Comparison of ENCODE assay signal across 1 cellular context in the genomic region with DNA sequence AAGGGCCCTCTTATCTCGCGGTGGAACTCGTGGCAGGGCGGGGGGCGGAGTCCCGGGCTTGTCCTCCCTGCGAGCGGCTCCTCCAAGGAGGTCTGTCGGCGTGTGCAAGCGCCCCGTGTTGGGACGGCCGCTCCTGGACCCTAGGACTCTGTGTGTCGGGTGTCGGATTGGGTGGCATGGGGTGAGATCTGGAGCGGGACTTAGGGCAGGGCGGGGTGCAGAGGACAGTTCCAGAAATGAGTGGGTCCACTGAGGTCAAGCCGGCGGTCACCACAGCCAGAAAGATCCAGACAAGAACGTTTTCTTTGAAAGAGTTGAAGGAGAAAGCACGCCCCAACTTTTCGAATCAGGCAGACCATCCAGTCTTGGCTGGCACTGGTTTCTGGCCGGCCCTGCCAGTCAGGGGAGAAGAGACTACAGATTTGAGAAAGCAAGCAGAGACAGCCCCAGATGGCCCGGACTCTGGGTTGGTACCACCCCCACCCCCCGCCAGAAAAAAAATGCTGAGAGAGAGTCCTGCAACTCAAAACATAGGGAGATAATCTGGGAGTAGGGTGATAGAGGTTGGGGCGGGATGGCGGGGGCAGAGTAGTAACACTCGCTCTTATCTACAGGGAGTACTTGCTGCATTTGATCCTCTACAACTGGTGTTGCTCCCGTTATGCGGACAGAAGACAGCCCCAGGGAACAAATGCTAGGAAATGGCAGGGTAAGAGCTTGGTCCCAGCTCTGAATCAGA.
A peak's percentile ranks its signal among the peaks of the same experiment; 100 is the strongest.
TF ChIP-seq lines count a peak whose summit lies in the region.

No MANE protein-coding gene starts in this region.

TF ChIP-seq in K562, 482 proteins besides CTCF, POLR2A, EP300 and RAD21 (continued from another document and continues in another):
- TF ChIP-seq, protein P1, sequence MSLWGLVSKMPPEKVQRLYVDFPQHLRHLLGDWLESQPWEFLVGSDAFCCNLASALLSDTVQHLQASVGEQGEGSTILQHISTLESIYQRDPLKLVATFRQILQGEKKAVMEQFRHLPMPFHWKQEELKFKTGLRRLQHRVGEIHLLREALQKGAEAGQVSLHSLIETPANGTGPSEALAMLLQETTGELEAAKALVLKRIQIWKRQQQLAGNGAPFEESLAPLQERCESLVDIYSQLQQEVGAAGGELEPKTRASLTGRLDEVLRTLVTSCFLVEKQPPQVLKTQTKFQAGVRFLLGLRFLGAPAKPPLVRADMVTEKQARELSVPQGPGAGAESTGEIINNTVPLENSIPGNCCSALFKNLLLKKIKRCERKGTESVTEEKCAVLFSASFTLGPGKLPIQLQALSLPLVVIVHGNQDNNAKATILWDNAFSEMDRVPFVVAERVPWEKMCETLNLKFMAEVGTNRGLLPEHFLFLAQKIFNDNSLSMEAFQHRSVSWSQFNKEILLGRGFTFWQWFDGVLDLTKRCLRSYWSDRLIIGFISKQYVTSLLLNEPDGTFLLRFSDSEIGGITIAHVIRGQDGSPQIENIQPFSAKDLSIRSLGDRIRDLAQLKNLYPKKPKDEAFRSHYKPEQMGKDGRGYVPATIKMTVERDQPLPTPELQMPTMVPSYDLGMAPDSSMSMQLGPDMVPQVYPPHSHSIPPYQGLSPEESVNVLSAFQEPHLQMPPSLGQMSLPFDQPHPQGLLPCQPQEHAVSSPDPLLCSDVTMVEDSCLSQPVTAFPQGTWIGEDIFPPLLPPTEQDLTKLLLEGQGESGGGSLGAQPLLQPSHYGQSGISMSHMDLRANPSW (CRISPR knock-in tag; IDR thresholded peaks at IDR 0.05), result no peak
- TF ChIP-seq, protein P2, sequence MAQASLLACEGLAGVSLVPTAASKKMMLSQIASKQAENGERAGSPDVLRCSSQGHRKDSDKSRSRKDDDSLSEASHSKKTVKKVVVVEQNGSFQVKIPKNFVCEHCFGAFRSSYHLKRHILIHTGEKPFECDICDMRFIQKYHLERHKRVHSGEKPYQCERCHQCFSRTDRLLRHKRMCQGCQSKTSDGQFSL (CRISPR knock-in tag; IDR thresholded peaks at IDR 0.05), result no peak
- TF ChIP-seq, protein P2 (tag; IDR thresholded peaks at IDR 0.05), result no peak
- no peak for TF ChIP-seq ATF1 (CRISPR knock-in tag; IDR thresholded peaks at IDR 0.05)
- TF ChIP-seq ATF1 (tag; IDR thresholded peaks at IDR 0.05), result peak; percentile 78
- TF ChIP-seq, protein P3, sequence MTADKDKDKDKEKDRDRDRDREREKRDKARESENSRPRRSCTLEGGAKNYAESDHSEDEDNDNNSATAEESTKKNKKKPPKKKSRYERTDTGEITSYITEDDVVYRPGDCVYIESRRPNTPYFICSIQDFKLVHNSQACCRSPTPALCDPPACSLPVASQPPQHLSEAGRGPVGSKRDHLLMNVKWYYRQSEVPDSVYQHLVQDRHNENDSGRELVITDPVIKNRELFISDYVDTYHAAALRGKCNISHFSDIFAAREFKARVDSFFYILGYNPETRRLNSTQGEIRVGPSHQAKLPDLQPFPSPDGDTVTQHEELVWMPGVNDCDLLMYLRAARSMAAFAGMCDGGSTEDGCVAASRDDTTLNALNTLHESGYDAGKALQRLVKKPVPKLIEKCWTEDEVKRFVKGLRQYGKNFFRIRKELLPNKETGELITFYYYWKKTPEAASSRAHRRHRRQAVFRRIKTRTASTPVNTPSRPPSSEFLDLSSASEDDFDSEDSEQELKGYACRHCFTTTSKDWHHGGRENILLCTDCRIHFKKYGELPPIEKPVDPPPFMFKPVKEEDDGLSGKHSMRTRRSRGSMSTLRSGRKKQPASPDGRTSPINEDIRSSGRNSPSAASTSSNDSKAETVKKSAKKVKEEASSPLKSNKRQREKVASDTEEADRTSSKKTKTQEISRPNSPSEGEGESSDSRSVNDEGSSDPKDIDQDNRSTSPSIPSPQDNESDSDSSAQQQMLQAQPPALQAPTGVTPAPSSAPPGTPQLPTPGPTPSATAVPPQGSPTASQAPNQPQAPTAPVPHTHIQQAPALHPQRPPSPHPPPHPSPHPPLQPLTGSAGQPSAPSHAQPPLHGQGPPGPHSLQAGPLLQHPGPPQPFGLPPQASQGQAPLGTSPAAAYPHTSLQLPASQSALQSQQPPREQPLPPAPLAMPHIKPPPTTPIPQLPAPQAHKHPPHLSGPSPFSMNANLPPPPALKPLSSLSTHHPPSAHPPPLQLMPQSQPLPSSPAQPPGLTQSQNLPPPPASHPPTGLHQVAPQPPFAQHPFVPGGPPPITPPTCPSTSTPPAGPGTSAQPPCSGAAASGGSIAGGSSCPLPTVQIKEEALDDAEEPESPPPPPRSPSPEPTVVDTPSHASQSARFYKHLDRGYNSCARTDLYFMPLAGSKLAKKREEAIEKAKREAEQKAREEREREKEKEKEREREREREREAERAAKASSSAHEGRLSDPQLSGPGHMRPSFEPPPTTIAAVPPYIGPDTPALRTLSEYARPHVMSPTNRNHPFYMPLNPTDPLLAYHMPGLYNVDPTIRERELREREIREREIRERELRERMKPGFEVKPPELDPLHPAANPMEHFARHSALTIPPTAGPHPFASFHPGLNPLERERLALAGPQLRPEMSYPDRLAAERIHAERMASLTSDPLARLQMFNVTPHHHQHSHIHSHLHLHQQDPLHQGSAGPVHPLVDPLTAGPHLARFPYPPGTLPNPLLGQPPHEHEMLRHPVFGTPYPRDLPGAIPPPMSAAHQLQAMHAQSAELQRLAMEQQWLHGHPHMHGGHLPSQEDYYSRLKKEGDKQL (CRISPR knock-in tag; IDR thresholded peaks at IDR 0.05; ENCODE audit: borderline replicate concordance), result no peak
- TF ChIP-seq, protein P4, sequence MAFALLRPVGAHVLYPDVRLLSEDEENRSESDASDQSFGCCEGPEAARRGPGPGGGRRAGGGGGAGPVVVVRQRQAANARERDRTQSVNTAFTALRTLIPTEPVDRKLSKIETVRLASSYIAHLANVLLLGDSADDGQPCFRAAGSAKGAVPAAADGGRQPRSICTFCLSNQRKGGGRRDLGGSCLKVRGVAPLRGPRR (CRISPR knock-in tag; IDR thresholded peaks at IDR 0.05), result no peak
- TF ChIP-seq NFRKB (IDR thresholded peaks at IDR 0.05; ENCODE audit: low read depth), result peak; percentile 75; the same call in 1 of the 2 replicates
- TF ChIP-seq, protein P5, sequence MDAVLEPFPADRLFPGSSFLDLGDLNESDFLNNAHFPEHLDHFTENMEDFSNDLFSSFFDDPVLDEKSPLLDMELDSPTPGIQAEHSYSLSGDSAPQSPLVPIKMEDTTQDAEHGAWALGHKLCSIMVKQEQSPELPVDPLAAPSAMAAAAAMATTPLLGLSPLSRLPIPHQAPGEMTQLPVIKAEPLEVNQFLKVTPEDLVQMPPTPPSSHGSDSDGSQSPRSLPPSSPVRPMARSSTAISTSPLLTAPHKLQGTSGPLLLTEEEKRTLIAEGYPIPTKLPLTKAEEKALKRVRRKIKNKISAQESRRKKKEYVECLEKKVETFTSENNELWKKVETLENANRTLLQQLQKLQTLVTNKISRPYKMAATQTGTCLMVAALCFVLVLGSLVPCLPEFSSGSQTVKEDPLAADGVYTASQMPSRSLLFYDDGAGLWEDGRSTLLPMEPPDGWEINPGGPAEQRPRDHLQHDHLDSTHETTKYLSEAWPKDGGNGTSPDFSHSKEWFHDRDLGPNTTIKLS (IDR thresholded peaks at IDR 0.05; ENCODE audit: borderline replicate concordance, low read depth), result peak; percentile 90; the same call in 1 of the 2 replicates
- no peak for TF ChIP-seq ZNF644 (tag; IDR thresholded peaks at IDR 0.05; ENCODE audit: low read depth)
- peak; percentile 6; the same call in 1 of the 2 replicates for TF ChIP-seq CC2D1A (IDR thresholded peaks at IDR 0.05)
- TF ChIP-seq ZBTB7A (IDR thresholded peaks at IDR 0.05; ENCODE audit: borderline replicate concordance, control insufficient read depth, low read depth, low read length), result no peak
- peak; percentile 67 for TF ChIP-seq ARID1B (IDR thresholded peaks at IDR 0.05)
- no peak for TF ChIP-seq FOS (IDR thresholded peaks at IDR 0.05; ENCODE audit: extremely low read depth, insufficient read length)
- TF ChIP-seq MAZ (CRISPR knock-in tag; conservative IDR thresholded peaks at IDR 0.05 in 1 of 2, IDR thresholded peaks at IDR 0.05 in 1 of 2), result peak in 1 of 2 experiments; percentile 49; a peak in 1 of 4 replicates
- TF ChIP-seq, protein P6, sequence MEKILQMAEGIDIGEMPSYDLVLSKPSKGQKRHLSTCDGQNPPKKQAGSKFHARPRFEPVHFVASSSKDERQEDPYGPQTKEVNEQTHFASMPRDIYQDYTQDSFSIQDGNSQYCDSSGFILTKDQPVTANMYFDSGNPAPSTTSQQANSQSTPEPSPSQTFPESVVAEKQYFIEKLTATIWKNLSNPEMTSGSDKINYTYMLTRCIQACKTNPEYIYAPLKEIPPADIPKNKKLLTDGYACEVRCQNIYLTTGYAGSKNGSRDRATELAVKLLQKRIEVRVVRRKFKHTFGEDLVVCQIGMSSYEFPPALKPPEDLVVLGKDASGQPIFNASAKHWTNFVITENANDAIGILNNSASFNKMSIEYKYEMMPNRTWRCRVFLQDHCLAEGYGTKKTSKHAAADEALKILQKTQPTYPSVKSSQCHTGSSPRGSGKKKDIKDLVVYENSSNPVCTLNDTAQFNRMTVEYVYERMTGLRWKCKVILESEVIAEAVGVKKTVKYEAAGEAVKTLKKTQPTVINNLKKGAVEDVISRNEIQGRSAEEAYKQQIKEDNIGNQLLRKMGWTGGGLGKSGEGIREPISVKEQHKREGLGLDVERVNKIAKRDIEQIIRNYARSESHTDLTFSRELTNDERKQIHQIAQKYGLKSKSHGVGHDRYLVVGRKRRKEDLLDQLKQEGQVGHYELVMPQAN (IDR thresholded peaks at IDR 0.05; ENCODE audit: borderline replicate concordance), result peak; percentile 87
- TF ChIP-seq MAFG (tag; conservative IDR thresholded peaks at IDR 0.05), result no peak; the same call in 1 of the 2 replicates
- TF ChIP-seq NFIC (IDR thresholded peaks at IDR 0.05), result peak; percentile 33
- TF ChIP-seq, protein P7, sequence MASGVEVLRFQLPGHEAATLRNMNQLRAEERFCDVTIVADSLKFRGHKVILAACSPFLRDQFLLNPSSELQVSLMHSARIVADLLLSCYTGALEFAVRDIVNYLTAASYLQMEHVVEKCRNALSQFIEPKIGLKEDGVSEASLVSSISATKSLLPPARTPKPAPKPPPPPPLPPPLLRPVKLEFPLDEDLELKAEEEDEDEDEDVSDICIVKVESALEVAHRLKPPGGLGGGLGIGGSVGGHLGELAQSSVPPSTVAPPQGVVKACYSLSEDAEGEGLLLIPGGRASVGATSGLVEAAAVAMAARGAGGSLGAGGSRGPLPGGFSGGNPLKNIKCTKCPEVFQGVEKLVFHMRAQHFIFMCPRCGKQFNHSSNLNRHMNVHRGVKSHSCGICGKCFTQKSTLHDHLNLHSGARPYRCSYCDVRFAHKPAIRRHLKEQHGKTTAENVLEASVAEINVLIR (CRISPR knock-in tag; IDR thresholded peaks at IDR 0.05), result no peak
- TF ChIP-seq ZNF766 (CRISPR knock-in tag; conservative IDR thresholded peaks at IDR 0.05), result no peak
- no peak for TF ChIP-seq POU5F1 (IDR thresholded peaks at IDR 0.05; ENCODE audit: borderline replicate concordance, low read depth, low read length, partially characterized antibody)
- no peak for TF ChIP-seq ADNP (tag; IDR thresholded peaks at IDR 0.05)
- TF ChIP-seq SAP30 (IDR thresholded peaks at IDR 0.05; ENCODE audit: borderline replicate concordance, insufficient read depth, low read depth, low read length, poor library complexity, severe bottlenecking), result peak; percentile 3
- 0 out of 2 replicates have a peak, but pooled peaks have one; percentile 16 for TF ChIP-seq SP1 (CRISPR knock-in tag; IDR thresholded peaks at IDR 0.05)
- 0 out of 2 replicates have a peak, but pooled peaks have one; percentile 29 for TF ChIP-seq RAD51 (IDR thresholded peaks at IDR 0.05; ENCODE audit: borderline replicate concordance, low read depth)
- no peak for TF ChIP-seq RBM22 (IDR thresholded peaks at IDR 0.05; ENCODE audit: low read depth, low read length, poor library complexity, severe bottlenecking)
- TF ChIP-seq, protein P8, sequence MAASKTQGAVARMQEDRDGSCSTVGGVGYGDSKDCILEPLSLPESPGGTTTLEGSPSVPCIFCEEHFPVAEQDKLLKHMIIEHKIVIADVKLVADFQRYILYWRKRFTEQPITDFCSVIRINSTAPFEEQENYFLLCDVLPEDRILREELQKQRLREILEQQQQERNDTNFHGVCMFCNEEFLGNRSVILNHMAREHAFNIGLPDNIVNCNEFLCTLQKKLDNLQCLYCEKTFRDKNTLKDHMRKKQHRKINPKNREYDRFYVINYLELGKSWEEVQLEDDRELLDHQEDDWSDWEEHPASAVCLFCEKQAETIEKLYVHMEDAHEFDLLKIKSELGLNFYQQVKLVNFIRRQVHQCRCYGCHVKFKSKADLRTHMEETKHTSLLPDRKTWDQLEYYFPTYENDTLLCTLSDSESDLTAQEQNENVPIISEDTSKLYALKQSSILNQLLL (CRISPR knock-in tag; IDR thresholded peaks at IDR 0.05; ENCODE audit: borderline replicate concordance), result no peak
- TF ChIP-seq ZNF263 (CRISPR knock-in tag; IDR thresholded peaks at IDR 0.05; ENCODE audit: borderline replicate concordance), result peak; percentile 82
- TF ChIP-seq, protein P9, sequence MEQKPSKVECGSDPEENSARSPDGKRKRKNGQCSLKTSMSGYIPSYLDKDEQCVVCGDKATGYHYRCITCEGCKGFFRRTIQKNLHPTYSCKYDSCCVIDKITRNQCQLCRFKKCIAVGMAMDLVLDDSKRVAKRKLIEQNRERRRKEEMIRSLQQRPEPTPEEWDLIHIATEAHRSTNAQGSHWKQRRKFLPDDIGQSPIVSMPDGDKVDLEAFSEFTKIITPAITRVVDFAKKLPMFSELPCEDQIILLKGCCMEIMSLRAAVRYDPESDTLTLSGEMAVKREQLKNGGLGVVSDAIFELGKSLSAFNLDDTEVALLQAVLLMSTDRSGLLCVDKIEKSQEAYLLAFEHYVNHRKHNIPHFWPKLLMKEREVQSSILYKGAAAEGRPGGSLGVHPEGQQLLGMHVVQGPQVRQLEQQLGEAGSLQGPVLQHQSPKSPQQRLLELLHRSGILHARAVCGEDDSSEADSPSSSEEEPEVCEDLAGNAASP (IDR thresholded peaks at IDR 0.05), result no peak
- TF ChIP-seq CBX1 (IDR thresholded peaks at IDR 0.05; ENCODE audit: low read depth), result 0 out of 2 replicates have a peak, but pooled peaks have one; percentile 19
- peak in 1 of 2 experiments; percentile 81; a peak in 1 of 4 replicates for TF ChIP-seq TBL1XR1 (IDR thresholded peaks at IDR 0.05; ENCODE audit: low read length in 2 of 2)
- TF ChIP-seq BHLHE40 (IDR thresholded peaks at IDR 0.05; ENCODE audit: low read length), result peak; percentile 65
- peak; percentile 90 for TF ChIP-seq EGR1 (conservative IDR thresholded peaks at IDR 0.05)
- TF ChIP-seq ZFX (CRISPR knock-in tag; IDR thresholded peaks at IDR 0.05), result peak; percentile 44
- TF ChIP-seq GTF2A2 (tag; IDR thresholded peaks at IDR 0.05), result no peak
- no peak for TF ChIP-seq ZNF583 (CRISPR knock-in tag; IDR thresholded peaks at IDR 0.05)
- TF ChIP-seq FOXJ3 (CRISPR knock-in tag; IDR thresholded peaks at IDR 0.05), result no peak
- no peak for TF ChIP-seq FIP1L1 (IDR thresholded peaks at IDR 0.05; ENCODE audit: low read depth, low read length, poor library complexity, severe bottlenecking)
- no peak for TF ChIP-seq PHF20 (IDR thresholded peaks at IDR 0.05; ENCODE audit: partially characterized antibody)
- TF ChIP-seq, protein P10, sequence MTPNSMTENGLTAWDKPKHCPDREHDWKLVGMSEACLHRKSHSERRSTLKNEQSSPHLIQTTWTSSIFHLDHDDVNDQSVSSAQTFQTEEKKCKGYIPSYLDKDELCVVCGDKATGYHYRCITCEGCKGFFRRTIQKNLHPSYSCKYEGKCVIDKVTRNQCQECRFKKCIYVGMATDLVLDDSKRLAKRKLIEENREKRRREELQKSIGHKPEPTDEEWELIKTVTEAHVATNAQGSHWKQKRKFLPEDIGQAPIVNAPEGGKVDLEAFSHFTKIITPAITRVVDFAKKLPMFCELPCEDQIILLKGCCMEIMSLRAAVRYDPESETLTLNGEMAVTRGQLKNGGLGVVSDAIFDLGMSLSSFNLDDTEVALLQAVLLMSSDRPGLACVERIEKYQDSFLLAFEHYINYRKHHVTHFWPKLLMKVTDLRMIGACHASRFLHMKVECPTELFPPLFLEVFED (CRISPR knock-in tag; conservative IDR thresholded peaks at IDR 0.05), result 0 out of 2 replicates have a peak, but pooled peaks have one; percentile 29
